13 cellular contexts compared by ENCODE assay signal in the genomic region with DNA sequence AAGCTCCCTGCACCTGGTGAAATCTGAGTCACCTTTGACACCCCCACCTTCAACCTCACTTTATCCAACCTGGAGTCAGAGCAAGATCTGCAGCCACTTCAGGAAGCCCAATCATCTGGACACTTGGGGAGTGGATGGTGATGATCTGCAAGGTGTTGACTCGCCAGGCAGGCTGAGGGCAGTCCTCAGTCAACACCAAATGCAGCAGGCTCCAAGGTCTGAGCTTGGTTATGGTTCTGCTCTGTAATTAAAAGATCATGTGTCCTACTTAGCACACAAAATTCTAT.
"Had no signal": no experiment of that assay in that cellular context is flagged by ENCODE, and none has a peak within 500 bp of the region (broad histone marks: within the 10 kb centered on the region; RNA-seq: fewer than 3 reads in every experiment).

No MANE protein-coding gene starts in this region.

- H3K36me3 ChIP-seq: right lobe of liver, thoracic aorta had no signal

- H3K4me2 ChIP-seq: smooth muscle cell had no signal

- H3K4me1 ChIP-seq: psoas muscle, right lobe of liver had no signal

- H3K27ac ChIP-seq: epithelial cell of prostate, psoas muscle, right lobe of liver, thoracic aorta had no signal

- DNase-seq: activated CD4-positive, alpha-beta T cell treated with anti-CD3 and anti-CD28 coated beads, Interleukin-2, amount 10 ng/mL, durations not matched to agents 7 days and 5 days; activated CD4-positive, CD25-positive, alpha-beta regulatory T cell; activated naive CD4-positive, alpha-beta T cell; activated naive CD8-positive, alpha-beta T cell treated with anti-CD3 and anti-CD28 coated beads, Interleukin-2, amount 10 ng/mL, durations not matched to agents 7 days and 5 days; effector memory CD8-positive, alpha-beta T cell; foreskin melanocyte; nephron progenitor cell; psoas muscle; right lobe of liver; stimulated activated naive CD8-positive, alpha-beta T cell treated with anti-CD3 and anti-CD28 coated beads, Interleukin-15, amount 100 ng/mL, for 72 hours had no signal

- H3K4me3 ChIP-seq: psoas muscle, right lobe of liver, smooth muscle cell, thoracic aorta had no signal

- H3K27me3 ChIP-seq: right lobe of liver had no signal

- H3K9me3 ChIP-seq: psoas muscle, right lobe of liver, thoracic aorta had no signal
